Comparison of ENCODE assay signal across 1 cellular context in the genomic region with DNA sequence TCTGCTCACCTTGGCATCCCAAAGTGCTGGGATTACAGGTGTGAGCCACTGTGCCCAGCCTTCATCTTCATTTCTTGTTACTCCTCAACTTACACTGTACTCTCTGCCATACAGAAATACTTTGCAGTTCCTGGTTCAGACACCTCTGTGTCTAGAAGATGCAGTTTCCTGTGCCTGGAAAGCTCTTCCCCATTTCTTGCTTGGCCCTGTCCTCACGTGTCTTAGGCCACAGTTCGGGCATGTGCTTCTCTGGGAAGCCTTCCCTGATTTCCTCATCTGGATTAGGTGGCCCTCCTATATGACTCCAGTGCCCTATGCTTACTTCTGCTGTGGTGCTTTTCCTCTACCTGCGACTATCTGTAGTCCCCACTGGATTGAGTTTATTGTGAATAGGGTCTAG.
TF ChIP-seq lines count a peak whose summit lies in the region.

No MANE protein-coding gene starts in this region.

TF ChIP-seq in HCT116, 20 proteins besides CTCF, POLR2A, EP300 and RAD21:
- no peak for TF ChIP-seq SP1 (IDR thresholded peaks at IDR 0.05; ENCODE audit: low read depth)
- no peak for TF ChIP-seq CEBPB (IDR thresholded peaks at IDR 0.05; ENCODE audit: low read depth)
- no peak for TF ChIP-seq POLR2AphosphoS5 (IDR thresholded peaks at IDR 0.05; ENCODE audit: low read depth, low read length)
- TF ChIP-seq TCF7L2 (IDR thresholded peaks at IDR 0.05; ENCODE audit: borderline replicate concordance, extremely low read depth, insufficient read depth, insufficient read length), result no peak
- TF ChIP-seq ZFX (IDR thresholded peaks at IDR 0.05), result no peak
- TF ChIP-seq FOSL1 (IDR thresholded peaks at IDR 0.05; ENCODE audit: low read depth), result no peak
- no peak for TF ChIP-seq EZH2 (IDR thresholded peaks at IDR 0.05)
- no peak for TF ChIP-seq SRF (IDR thresholded peaks at IDR 0.05; ENCODE audit: low read depth)
- TF ChIP-seq SIN3A (IDR thresholded peaks at IDR 0.05; ENCODE audit: low read depth), result no peak
- TF ChIP-seq EGR1 (IDR thresholded peaks at IDR 0.05; ENCODE audit: low read depth), result no peak
- TF ChIP-seq ZNF274 (IDR thresholded peaks at IDR 0.05; ENCODE audit: low read depth, low read length), result no peak
- TF ChIP-seq EZH2phosphoT487 (IDR thresholded peaks at IDR 0.05; ENCODE audit: borderline replicate concordance), result no peak
- TF ChIP-seq, protein P1, sequence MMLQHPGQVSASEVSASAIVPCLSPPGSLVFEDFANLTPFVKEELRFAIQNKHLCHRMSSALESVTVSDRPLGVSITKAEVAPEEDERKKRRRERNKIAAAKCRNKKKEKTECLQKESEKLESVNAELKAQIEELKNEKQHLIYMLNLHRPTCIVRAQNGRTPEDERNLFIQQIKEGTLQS (IDR thresholded peaks at IDR 0.05), result no peak
- no peak for TF ChIP-seq ELF1 (IDR thresholded peaks at IDR 0.05; ENCODE audit: borderline replicate concordance, low read depth)
- no peak for TF ChIP-seq YY1 (IDR thresholded peaks at IDR 0.05; ENCODE audit: extremely low read depth, insufficient replicate concordance, low read depth, low read length)
